In the genomic region with DNA sequence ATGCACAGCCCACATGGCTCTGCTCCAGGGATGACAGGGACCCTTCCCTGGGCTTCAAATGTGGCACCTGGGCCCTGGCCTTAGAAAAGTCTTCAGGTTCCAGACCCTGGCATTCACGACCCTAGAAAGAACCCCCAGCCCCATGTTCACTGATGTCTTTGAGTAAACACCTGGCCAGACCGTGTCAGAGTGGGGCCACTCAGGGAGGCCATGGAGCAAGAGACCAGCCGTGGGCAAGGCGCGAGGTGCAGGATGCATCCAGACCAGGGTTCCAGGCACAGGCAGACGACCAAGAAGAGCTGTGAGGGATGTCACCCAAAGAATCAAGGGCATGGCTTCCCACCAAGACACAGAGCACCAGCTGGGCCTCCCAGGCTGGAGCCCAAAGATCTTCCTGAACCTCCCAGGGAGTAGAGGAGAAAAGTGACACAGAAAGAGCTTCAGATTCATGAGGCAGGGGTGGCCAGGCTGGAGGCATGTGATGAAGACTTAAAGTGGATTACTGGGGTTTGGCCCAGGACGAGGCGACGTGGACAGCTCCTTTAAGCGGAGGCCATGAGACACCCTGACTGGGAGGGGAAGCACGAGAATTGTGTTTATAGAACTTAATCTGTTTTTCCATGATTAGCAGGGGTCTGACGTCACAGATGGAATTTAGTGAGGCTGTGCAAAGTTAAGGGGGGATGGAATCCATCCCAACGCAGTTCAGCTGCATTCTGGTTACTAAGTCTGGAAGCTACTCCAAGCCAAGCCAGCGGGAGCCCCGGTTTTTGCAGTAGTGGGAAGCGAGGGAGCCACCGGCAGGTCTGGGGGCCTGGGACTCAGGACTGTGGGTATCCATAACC, we compare ENCODE assay signal across 14 cellular contexts.
DNase-seq lines count a peak whose midpoint lies in the region; ATAC-seq and TF ChIP-seq lines count a peak whose summit lies in the region.
"Had no signal": no experiment of that assay in that cellular context is flagged by ENCODE, and none has a peak within 500 bp of the region (broad histone marks: within the 10 kb centered on the region; RNA-seq: fewer than 3 reads in every experiment).

No MANE protein-coding gene starts in this region.

- no peak for ATAC-seq in natural killer cell treated with Interleukin-12 subunit alpha and Interleukin-12 subunit beta and Interleukin-15 and Interleukin-18, amount 100 ng/mL, for 72 hours
- ATAC-seq in HG02885 (IDR thresholded peaks at IDR 0.05; ENCODE audit: poor library complexity, unreplicated experiment): no peak
- ATAC-seq in HG02884 (IDR thresholded peaks at IDR 0.05; ENCODE audit: unreplicated experiment): no peak
- ATAC-seq: K562, SK-N-SH treated with all-trans-retinoic acid at 6 μM for 48 hours had no signal

- TF ChIP-seq CTCF in AG04449 (IDR thresholded peaks at IDR 0.05; ENCODE audit: insufficient read depth, low read length, missing control alignments) (no peak), WERI-Rb-1 (IDR thresholded peaks at IDR 0.05; ENCODE audit: low read depth, low read length) (no peak), fibroblast of pulmonary artery (IDR thresholded peaks at IDR 0.05; ENCODE audit: low read length, missing control alignments) (no peak)

- H3K4me3 ChIP-seq in AG04449 (ENCODE audit: low read depth, low read length) (no peak overlapping the region), WERI-Rb-1 (ENCODE audit: low read depth, low read length) (no peak overlapping the region), fibroblast of pulmonary artery (replicated peaks; ENCODE audit: low read depth, low read length) (no peak overlapping the region)
- H3K4me3 ChIP-seq: heart left ventricle, K562, tibial nerve had no signal

- H3K27me3 ChIP-seq in WERI-Rb-1 (ENCODE audit: insufficient read depth, low read depth, severe bottlenecking): no peaks in the 10 kb centered on the region
- H3K27me3 ChIP-seq: heart left ventricle, tibial nerve had no signal

- H3K4me1 Mint-ChIP-seq in natural killer cell treated with Interleukin-12 subunit alpha and Interleukin-12 subunit beta and Interleukin-15 and Interleukin-18, amount 100 ng/mL, for 72 hours (ENCODE audit: low read depth in 2 of 2): peaks cover 24 to 35% of the 10 kb centered on the region in 2 donors
- H3K4me1 Mint-ChIP-seq in T-helper 2 cell treated with Interferon-gamma antibody and Interleukin-4, amounts not matched to agents 5 μg/mL and 100 μg/mL, for 36 hours (ENCODE audit: low read depth): peaks cover 16% of the 10 kb centered on the region

- H3K36me3 Mint-ChIP-seq in natural killer cell treated with Interleukin-12 subunit alpha and Interleukin-12 subunit beta and Interleukin-15 and Interleukin-18, amount 100 ng/mL, for 72 hours: no peaks in the 10 kb centered on the region
- H3K36me3 Mint-ChIP-seq in T-helper 2 cell treated with Interferon-gamma antibody and Interleukin-4, amounts not matched to agents 5 μg/mL and 100 μg/mL, for 36 hours (ENCODE audit: low read depth): no peaks in the 10 kb centered on the region

- H3K4me3 Mint-ChIP-seq in natural killer cell treated with Interleukin-12 subunit alpha and Interleukin-12 subunit beta and Interleukin-15 and Interleukin-18, amount 100 ng/mL, for 72 hours: no peak overlapping the region
- H3K4me3 Mint-ChIP-seq in T-helper 2 cell treated with Interferon-gamma antibody and Interleukin-4, amounts not matched to agents 5 μg/mL and 100 μg/mL, for 36 hours: no peak overlapping the region

- POLR2A ChIA-PET in AG04449 (lab: Yijun Ruan, JAX): interaction anchor here (0.6 to 3.9 kb wide), 3 partner anchors 62 to 196 kb away, joined by 3 to 23 read pairs (median 3); a partner anchor contains a TSS

- CTCF ChIA-PET in AG04449 (lab: Yijun Ruan, JAX): interaction anchor here (0.8 to 12.4 kb wide), 26 partner anchors 10 to 227 kb away, joined by 3 to 312 read pairs (median 4); a partner anchor contains a TSS

- H3K9me3 Mint-ChIP-seq in natural killer cell treated with Interleukin-12 subunit alpha and Interleukin-12 subunit beta and Interleukin-15 and Interleukin-18, amount 100 ng/mL, for 72 hours: no peaks in the 10 kb centered on the region
- H3K9me3 Mint-ChIP-seq in T-helper 2 cell treated with Interferon-gamma antibody and Interleukin-4, amounts not matched to agents 5 μg/mL and 100 μg/mL, for 36 hours: no peaks in the 10 kb centered on the region

- peak overlapping the region in 1 of 2 donors; percentile 26 for H3K27ac Mint-ChIP-seq in natural killer cell treated with Interleukin-12 subunit alpha and Interleukin-12 subunit beta and Interleukin-15 and Interleukin-18, amount 100 ng/mL, for 72 hours
- H3K27ac Mint-ChIP-seq in T-helper 2 cell treated with Interferon-gamma antibody and Interleukin-4, amounts not matched to agents 5 μg/mL and 100 μg/mL, for 36 hours: no peak overlapping the region

- no peaks in the 10 kb centered on the region for H3K27me3 Mint-ChIP-seq in natural killer cell treated with Interleukin-12 subunit alpha and Interleukin-12 subunit beta and Interleukin-15 and Interleukin-18, amount 100 ng/mL, for 72 hours
- no peaks in the 10 kb centered on the region for H3K27me3 Mint-ChIP-seq in T-helper 2 cell treated with Interferon-gamma antibody and Interleukin-4, amounts not matched to agents 5 μg/mL and 100 μg/mL, for 36 hours (ENCODE audit: low read depth)

- peak overlapping the region; percentile 57 for H3K27ac ChIP-seq in WERI-Rb-1
- H3K27ac ChIP-seq: tibial nerve had no signal

- H3K36me3 ChIP-seq in WERI-Rb-1: no peaks in the 10 kb centered on the region
- H3K36me3 ChIP-seq: heart left ventricle, tibial nerve had no signal

- DNase-seq in AG04449 (ENCODE audit: low read depth, low spot score) (peak; percentile 24), WERI-Rb-1 (peak; percentile 76), fibroblast of pulmonary artery (ENCODE audit: low read depth) (peak; percentile 48)
- DNase-seq in natural killer cell treated with Interleukin-12 subunit alpha and Interleukin-12 subunit beta and Interleukin-15 and Interleukin-18, amount 100 ng/mL, for 72 hours (ENCODE audit: low spot score): peak; percentile 48
- no peak for DNase-seq in activated CD4-positive, alpha-beta T cell treated with anti-CD3 and anti-CD28 coated beads, Interleukin-2, amount 50 U/mL, for 48 hours
- DNase-seq in T-helper 2 cell treated with Interferon-gamma antibody and Interleukin-4, amounts not matched to agents 5 μg/mL and 100 μg/mL, for 36 hours (ENCODE audit: low spot score): no peak
- DNase-seq: activated CD4-positive, alpha-beta T cell treated with anti-CD3 and anti-CD28 coated beads for 1 hour; NK-92 treated with Interleukin-12 subunit alpha and Interleukin-12 subunit beta, amount 100 ng/mL, for 24 hours had no signal

- H3K9me3 ChIP-seq in WERI-Rb-1 (ENCODE audit: severe bottlenecking): no peaks in the 10 kb centered on the region
- H3K9me3 ChIP-seq: heart left ventricle, tibial nerve had no signal

Comparison
In these comparisons a context has a peak if more than half of its experiments do, and no peak if none do; other contexts are left out.
1. DNase-seq: peak in AG04449 (single experiment), WERI-Rb-1 (single experiment), fibroblast of pulmonary artery (single experiment) and natural killer cell treated with Interleukin-12 subunit alpha and Interleukin-12 subunit beta and Interleukin-15 and Interleukin-18, amount 100 ng/mL, for 72 hours (single experiment); none in activated CD4-positive, alpha-beta T cell treated with anti-CD3 and anti-CD28 coated beads, Interleukin-2, amount 50 U/mL, for 48 hours (0 of 2) and T-helper 2 cell treated with Interferon-gamma antibody and Interleukin-4, amounts not matched to agents 5 μg/mL and 100 μg/mL, for 36 hours (single experiment).